8 cellular contexts compared by ENCODE assay signal in the genomic region with DNA sequence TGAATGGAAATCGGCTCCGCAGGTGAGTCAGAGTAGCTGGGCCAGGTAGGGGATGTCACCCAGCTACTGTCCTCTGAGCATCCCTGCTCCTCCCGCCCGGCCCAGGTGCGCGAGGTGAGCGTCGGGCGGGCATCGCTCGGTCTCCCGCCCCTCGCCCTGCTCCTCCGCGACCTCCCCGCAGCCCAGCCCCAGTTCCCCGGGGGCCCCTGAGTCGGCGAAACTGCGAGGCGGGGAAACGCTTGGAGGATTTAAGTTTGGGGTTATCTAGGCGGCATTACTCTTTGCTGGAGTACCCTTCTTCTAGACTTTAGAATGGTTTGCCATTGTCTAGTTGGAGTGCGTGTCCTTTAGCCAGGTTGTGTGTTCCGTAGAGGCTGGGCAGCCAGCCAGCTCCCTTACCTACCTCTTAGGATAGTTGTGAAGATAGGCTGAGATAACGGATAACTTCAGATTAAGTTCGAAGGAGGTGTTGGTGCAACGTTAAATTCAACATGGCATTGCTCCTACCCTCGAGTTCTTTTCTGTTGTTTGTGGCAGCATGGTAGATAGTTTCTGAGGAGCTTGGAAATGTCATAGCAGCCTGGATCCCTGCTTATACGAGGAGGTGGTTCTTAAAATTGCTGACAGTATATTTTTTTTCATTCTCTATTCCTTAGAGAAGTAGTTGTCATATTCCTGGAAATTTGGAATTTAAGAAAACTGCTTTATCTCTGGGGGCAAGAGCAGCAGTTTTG. TPM values are rescaled to one million over a fixed set of nuclear protein-coding genes. Genes with fewer than 3 reads are reported as not detected.
DNase-seq lines count a peak whose midpoint lies in the region; ATAC-seq and TF ChIP-seq lines count a peak whose summit lies in the region.

No MANE protein-coding gene starts in this region.

- peak overlapping the region; percentile 93 for H3K27ac Mint-ChIP-seq in activated naive CD4-positive, alpha-beta T cell treated with anti-CD3 and anti-CD28 coated beads, Interleukin-2, amount 10 ng/mL, durations not matched to agents 7 days and 5 days

- peak; percentile 18 for ATAC-seq in HG03103 (IDR thresholded peaks at IDR 0.05; ENCODE audit: low read depth, unreplicated experiment)
- ATAC-seq in GM18868 (IDR thresholded peaks at IDR 0.05; ENCODE audit: unreplicated experiment), result no peak
- ATAC-seq in omental fat pad (ENCODE audit: low FRiP score), result no peak

- peak overlapping the region; percentile 90 for H3K4me3 Mint-ChIP-seq in activated naive CD4-positive, alpha-beta T cell treated with anti-CD3 and anti-CD28 coated beads, Interleukin-2, amount 10 ng/mL, durations not matched to agents 7 days and 5 days

- TF ChIP-seq CTCF in omental fat pad (IDR thresholded peaks at IDR 0.05), result no peak

- DNase-seq in activated naive CD4-positive, alpha-beta T cell treated with anti-CD3 and anti-CD28 coated beads, Interleukin-2, amount 10 ng/mL, durations not matched to agents 7 days and 5 days, result no peak
- DNase-seq in activated naive CD4-positive, alpha-beta T cell treated with anti-CD3 and anti-CD28 coated beads, Interleukin-2, amount 50 U/mL, for 16 hours, result no peak
- DNase-seq in RPMI7951 (ENCODE audit: low read depth) (peak; percentile 16), omental fat pad (ENCODE audit: low spot score) (no peak)

- H3K9ac ChIP-seq in endocrine pancreas (ENCODE audit: control insufficient read depth, insufficient read depth, low read length), result peak overlapping the region; percentile 74
- peak overlapping the region; percentile 94 for H3K9ac ChIP-seq in mucosa of stomach (ENCODE audit: low read length)

- H3K27me3 Mint-ChIP-seq in activated naive CD4-positive, alpha-beta T cell treated with anti-CD3 and anti-CD28 coated beads, Interleukin-2, amount 10 ng/mL, durations not matched to agents 7 days and 5 days, result no peaks in the 10 kb centered on the region

- peak overlapping the region; percentile 93 for H3K4me3 ChIP-seq in endocrine pancreas (ENCODE audit: control insufficient read depth, insufficient read depth, low read length)
- peak overlapping the region; percentile 84 for H3K4me3 ChIP-seq in mucosa of stomach (ENCODE audit: low read length)

- H3K4me1 ChIP-seq in endocrine pancreas (ENCODE audit: control insufficient read depth, insufficient read depth, low read length), result peaks cover 20% of the 10 kb centered on the region
- H3K4me1 ChIP-seq in mucosa of stomach (ENCODE audit: control insufficient read depth, insufficient read depth, low read length), result peaks cover 10% of the 10 kb centered on the region

- H3K9me3 Mint-ChIP-seq in activated naive CD4-positive, alpha-beta T cell treated with anti-CD3 and anti-CD28 coated beads, Interleukin-2, amount 10 ng/mL, durations not matched to agents 7 days and 5 days, result no peaks in the 10 kb centered on the region

- H3K9me3 ChIP-seq in endocrine pancreas (ENCODE audit: control insufficient read depth, low read length) (no peaks in the 10 kb centered on the region), mucosa of stomach (ENCODE audit: control insufficient read depth, low read length) (no peaks in the 10 kb centered on the region)

- H3K27me3 ChIP-seq in endocrine pancreas (ENCODE audit: control insufficient read depth, insufficient read depth, low read length), result no peaks in the 10 kb centered on the region
- no peaks in the 10 kb centered on the region for H3K27me3 ChIP-seq in mucosa of stomach (ENCODE audit: control insufficient read depth, insufficient read depth, low read length)

- H3K36me3 Mint-ChIP-seq in activated naive CD4-positive, alpha-beta T cell treated with anti-CD3 and anti-CD28 coated beads, Interleukin-2, amount 10 ng/mL, durations not matched to agents 7 days and 5 days, result peaks cover 1% of the 10 kb centered on the region

- CTCF ChIA-PET in activated naive CD4-positive, alpha-beta T cell treated with anti-CD3 and anti-CD28 coated beads, Interleukin-2, amount 10 ng/mL, durations not matched to agents 7 days and 5 days (lab: Charles Lee), result interaction anchor here (0.7 to 2.0 kb wide), 4 partner anchors 49 to 217 kb away, joined by 3 to 9 read pairs (median 4); partner anchors contain the start of gene AGO1

- no peaks in the 10 kb centered on the region for H3K36me3 ChIP-seq in endocrine pancreas (ENCODE audit: control insufficient read depth, insufficient read depth, low read length)
- no peaks in the 10 kb centered on the region for H3K36me3 ChIP-seq in mucosa of stomach (ENCODE audit: control insufficient read depth, insufficient read depth, low read length)

- H3K4me1 Mint-ChIP-seq in activated naive CD4-positive, alpha-beta T cell treated with anti-CD3 and anti-CD28 coated beads, Interleukin-2, amount 10 ng/mL, durations not matched to agents 7 days and 5 days, result peaks cover 34% of the 10 kb centered on the region

RNA-seq across cellular contexts. Expression of gene AGO3, which starts 0.7 kb away (rescaled TPM):
- total RNA-seq in RPMI7951 (2014; rRNA removed; shearing (Covaris generic)), result 10.4 and 13.9 TPM in 2 replicates
- 10 to 100 TPM; 22.3 to 39.9 (median 30.6) TPM for total RNA-seq in omental fat pad

RNA-seq across cellular contexts. Expression of gene AGO1, which starts 48.6 kb away (rescaled TPM):
- 9.1 and 11.1 TPM in 2 replicates for total RNA-seq in RPMI7951 (2014; rRNA removed; shearing (Covaris generic))
- total RNA-seq in omental fat pad, result 10 to 100 TPM; 20.5 to 25.1 (median 22.7) TPM
